1 cellular context compared by ENCODE assay signal in genomic region chr16:86791287-86792074, GRCh38.
A peak's percentile ranks its signal among the peaks of the same experiment; 100 is the strongest.
TF ChIP-seq lines count a peak whose summit lies in the region.

No MANE protein-coding gene starts in this region.

TF ChIP-seq in H1, 55 proteins besides CTCF, POLR2A, EP300 and RAD21:
- TF ChIP-seq YY1 (IDR thresholded peaks at IDR 0.05; ENCODE audit: low read depth, low read length): peak; percentile 17; the same call in 1 of the 2 replicates
- no peak for TF ChIP-seq KDM4A (IDR thresholded peaks at IDR 0.05; ENCODE audit: low read depth, low read length, severe bottlenecking)
